Comparison of ENCODE assay signal across 22 cellular contexts in the genomic region with DNA sequence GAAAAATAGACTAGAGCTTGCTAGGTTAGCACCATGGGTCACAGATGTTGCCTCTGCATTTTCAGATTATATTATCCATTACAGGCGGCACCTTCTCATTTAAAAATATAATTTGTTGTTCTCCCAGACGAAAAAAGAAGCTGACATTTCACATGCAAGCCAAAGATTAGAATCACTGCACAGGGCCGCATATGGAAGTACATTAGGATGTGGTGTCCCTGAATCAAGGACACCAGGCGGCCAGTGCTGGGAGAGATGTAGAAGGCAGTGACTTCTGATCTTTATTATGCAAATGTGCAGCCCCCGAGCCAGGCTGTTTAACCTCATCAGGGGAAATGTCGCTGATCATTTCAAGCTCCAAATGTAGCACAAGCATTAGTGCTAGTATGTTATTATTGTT. TPM values are rescaled to one million over a fixed set of nuclear protein-coding genes. Genes with fewer than 3 reads are reported as not detected.
DNase-seq lines count a peak whose midpoint lies in the region; ATAC-seq and TF ChIP-seq lines count a peak whose summit lies in the region.
"Had no signal": no experiment of that assay in that cellular context is flagged by ENCODE, and none has a peak within 500 bp of the region (broad histone marks: within the 10 kb centered on the region; RNA-seq: fewer than 3 reads in every experiment).

No MANE protein-coding gene starts in this region.

- H3K4me1 Mint-ChIP-seq in osteocyte (ENCODE audit: unreplicated experiment), result peaks cover 12% of the 10 kb centered on the region

- H3K4me1 ChIP-seq in SK-N-SH (ENCODE audit: control insufficient read depth in 1 of 2, insufficient read depth in 2 of 2, low read depth in 1 of 2, low read length in 1 of 2) (peaks cover 10 to 21% of the 10 kb centered on the region in 2 experiments), esophagus muscularis mucosa (peaks cover 15 to 32% (median 23%) of the 10 kb centered on the region in 4 donors), subcutaneous abdominal adipose tissue (ENCODE audit: control insufficient read depth in 5 of 5, insufficient read depth in 5 of 5, low read length in 5 of 5) (peaks cover 20 to 53% (median 41%) of the 10 kb centered on the region in 5 donors), thyroid gland (peaks cover 0 to 10% of the 10 kb centered on the region in 2 donors), mesenchymal stem cell (ENCODE audit: control insufficient read depth, insufficient read depth, low read depth, low read length) (peaks cover 3% of the 10 kb centered on the region)

- H3K27ac ChIP-seq in SK-N-SH (ENCODE audit: low read depth in 2 of 2, low read length in 1 of 2), result peak overlapping the region in 1 of 2 experiments; percentile 82; a peak in 2 of 4 replicates
- H3K27ac ChIP-seq in esophagus muscularis mucosa (replicated peaks in 1 of 4), result no peak overlapping the region
- H3K27ac ChIP-seq in subcutaneous abdominal adipose tissue (ENCODE audit: low read depth, low read length), result peak overlapping the region; percentile 78
- H3K27ac ChIP-seq in thyroid gland, result no peak overlapping the region
- H3K27ac ChIP-seq in mesenchymal stem cell (ENCODE audit: low read length, poor library complexity, severe bottlenecking), result no peak overlapping the region
- H3K27ac ChIP-seq: 22Rv1, A549, C4-2B had no signal

- TF ChIP-seq EP300 in SK-N-SH (IDR thresholded peaks at IDR 0.05; ENCODE audit: borderline replicate concordance in 1 of 2, low read depth in 1 of 2, low read length in 1 of 2), result peak in 1 of 2 experiments; percentile 62; a peak in 2 of 4 replicates
- TF ChIP-seq EP300 in esophagus muscularis mucosa (IDR thresholded peaks at IDR 0.05), result no peak

- H3K27ac Mint-ChIP-seq in osteocyte (ENCODE audit: unreplicated experiment), result no peak overlapping the region
- H3K27ac Mint-ChIP-seq: B cell; CD4-positive, alpha-beta T cell; CD8-positive, alpha-beta T cell had no signal

- no peak overlapping the region for H2AFZ ChIP-seq in SK-N-SH (ENCODE audit: low read depth)
- H2AFZ ChIP-seq in mesenchymal stem cell (ENCODE audit: low read depth, low read length), result no peak overlapping the region

- TF ChIP-seq RAD21 in SK-N-SH (IDR thresholded peaks at IDR 0.05; ENCODE audit: low read length), result peak; percentile 24; the same call in 1 of the 2 replicates

- H2BK5ac ChIP-seq in mesenchymal stem cell (ENCODE audit: low read depth, low read length, poor library complexity, severe bottlenecking), result no peak overlapping the region

- H3K9me3 Mint-ChIP-seq in osteocyte (ENCODE audit: unreplicated experiment), result no peaks in the 10 kb centered on the region
- H3K9me3 Mint-ChIP-seq: CD4-positive, alpha-beta T cell; CD8-positive, alpha-beta T cell had no signal

- no peaks in the 10 kb centered on the region for H4K20me1 ChIP-seq in SK-N-SH (ENCODE audit: insufficient read depth)
- H4K20me1 ChIP-seq: BLaER1 treated with 17β-estradiol and CSF1 and Interleukin-3, amounts not matched to agents 10 nM and 100 nM had no signal

- 71% methylated on average over 6 of the region's 6 CpGs for WGBS in SK-N-SH (ENCODE audit: low lambda C conversion rate)
- 93% methylated on average over 6 of the region's 6 CpGs for WGBS in esophagus muscularis mucosa
- 84 to 88% methylated on average over 6 of the region's 6 CpGs for WGBS in thyroid gland, 2 donors
- 81% methylated on average over 6 of the region's 6 CpGs for WGBS in mesenchymal stem cell

- DNase-seq in SK-N-SH (peak; percentile 78), esophagus muscularis mucosa (ENCODE audit: extremely low spot score) (peak; percentile 72), osteocyte (ENCODE audit: extremely low spot score, unreplicated experiment) (peak; percentile 34), thyroid gland (no peak), mesenchymal stem cell (no peak)
- DNase-seq in activated CD4-positive, alpha-beta T cell treated with anti-CD3 and anti-CD28 coated beads for 1 hour, result no peak
- DNase-seq: AML-193; Caco-2; Calu3; CD4-positive, alpha-beta T cell; CD8-positive, alpha-beta T cell; DMS79 treated with DMSO at 0.1 percent for 48 hours; GF-D8 had no signal

- H3K18ac ChIP-seq in mesenchymal stem cell (ENCODE audit: low read depth in 1 of 2, low read length in 2 of 2), result no peak overlapping the region

- TF ChIP-seq POLR2A in esophagus muscularis mucosa (IDR thresholded peaks at IDR 0.05; ENCODE audit: low read depth) (no peak), thyroid gland (IDR thresholded peaks at IDR 0.05) (no peak)

- H2BK120ac ChIP-seq in mesenchymal stem cell (ENCODE audit: low read depth, low read length), result no peak overlapping the region

- H3K36me3 ChIP-seq in SK-N-SH (replicated peaks in 1 of 2; ENCODE audit: control insufficient read depth in 1 of 2, insufficient read depth in 2 of 2, low read length in 1 of 2) (no peaks in the 10 kb centered on the region), esophagus muscularis mucosa (no peaks in the 10 kb centered on the region), subcutaneous abdominal adipose tissue (ENCODE audit: control insufficient read depth in 5 of 5, insufficient read depth in 5 of 5, low read length in 5 of 5) (no peaks in the 10 kb centered on the region), thyroid gland (no peaks in the 10 kb centered on the region), mesenchymal stem cell (ENCODE audit: control insufficient read depth in 1 of 2, insufficient read depth in 2 of 2, low read depth in 1 of 2, low read length in 2 of 2) (no peaks in the 10 kb centered on the region)
- H3K36me3 ChIP-seq: BLaER1 treated with 17β-estradiol and CSF1 and Interleukin-3, amounts not matched to agents 10 nM and 100 nM had no signal

- intact Hi-C loops in esophagus muscularis mucosa (cut with DNase I) (no loop called here), thyroid gland (cut with DNase I) (no loop called here)

- CTCF ChIA-PET in SK-N-SH (lab: Yijun Ruan, JAX), result interaction anchor here (0.8 to 1.7 kb wide), 11 partner anchors 12 to 860 kb away, joined by 3 to 6 read pairs (median 4); no protein-coding TSS in a partner anchor

- H3K4me3 ChIP-seq in SK-N-SH (ENCODE audit: low read depth in 2 of 2, low read length in 1 of 2) (no peak overlapping the region), esophagus muscularis mucosa (no peak overlapping the region), subcutaneous abdominal adipose tissue (ENCODE audit: low read depth in 1 of 5, low read length in 5 of 5) (no peak overlapping the region), thyroid gland (replicated peaks in 1 of 3) (no peak overlapping the region), mesenchymal stem cell (ENCODE audit: insufficient read depth in 1 of 2, low read depth in 1 of 2, low read length in 2 of 2) (no peak overlapping the region)
- H3K4me3 ChIP-seq: A549; BLaER1 treated with 17β-estradiol and CSF1 and Interleukin-3, amounts not matched to agents 10 nM and 100 nM had no signal

- no peaks in the 10 kb centered on the region for H3K27me3 ChIP-seq in SK-N-SH (ENCODE audit: insufficient read depth)
- H3K27me3 ChIP-seq in esophagus muscularis mucosa, result no peaks in the 10 kb centered on the region
- H3K27me3 ChIP-seq in subcutaneous abdominal adipose tissue (ENCODE audit: control insufficient read depth in 5 of 5, insufficient read depth in 4 of 5, low read length in 5 of 5), result no peaks in the 10 kb centered on the region
- H3K27me3 ChIP-seq in thyroid gland, result no peaks in the 10 kb centered on the region
- H3K27me3 ChIP-seq in mesenchymal stem cell (ENCODE audit: control insufficient read depth in 1 of 2, insufficient read depth in 1 of 2, low read length in 2 of 2), result no peaks in the 10 kb centered on the region
- H3K27me3 ChIP-seq: BLaER1 treated with 17β-estradiol and CSF1 and Interleukin-3, amounts not matched to agents 10 nM and 100 nM had no signal

- no peak for ATAC-seq in SK-N-SH treated with all-trans-retinoic acid at 6 μM for 48 hours
- ATAC-seq: A549; CD8-positive, alpha-beta T cell had no signal

- H2BK12ac ChIP-seq in mesenchymal stem cell (ENCODE audit: low read length in 2 of 2), result no peak overlapping the region

- no peak overlapping the region for H3K23ac ChIP-seq in mesenchymal stem cell (ENCODE audit: low read length in 2 of 2)

- no peaks in the 10 kb centered on the region for H3K9me2 ChIP-seq in SK-N-SH

- H2AK5ac ChIP-seq in mesenchymal stem cell (ENCODE audit: low read length, severe bottlenecking), result no peak overlapping the region

- H3F3A ChIP-seq in SK-N-SH (replicated peaks; ENCODE audit: insufficient read depth), result peaks cover 17% of the 10 kb centered on the region

- H3K27me3 Mint-ChIP-seq in osteocyte (ENCODE audit: unreplicated experiment), result no peaks in the 10 kb centered on the region

- H2BK15ac ChIP-seq in mesenchymal stem cell (ENCODE audit: low read depth, poor library complexity, severe bottlenecking), result no peak overlapping the region

- no peak overlapping the region for H3K14ac ChIP-seq in mesenchymal stem cell (ENCODE audit: low read length in 2 of 2)

- H3K9ac ChIP-seq in SK-N-SH (no peak overlapping the region), subcutaneous abdominal adipose tissue (ENCODE audit: low read length in 5 of 5) (no peak overlapping the region), mesenchymal stem cell (ENCODE audit: low read length) (no peak overlapping the region)

- H3K4me3 Mint-ChIP-seq in osteocyte (ENCODE audit: unreplicated experiment), result no peak overlapping the region
- H3K4me3 Mint-ChIP-seq: B cell; CD4-positive, alpha-beta T cell; CD8-positive, alpha-beta T cell had no signal

- H3K4ac ChIP-seq in mesenchymal stem cell (ENCODE audit: low read depth in 1 of 2, low read length in 2 of 2), result no peak overlapping the region

- H4K8ac ChIP-seq in mesenchymal stem cell (ENCODE audit: low read length), result no peak overlapping the region

- POLR2A ChIA-PET in SK-N-SH (lab: Yijun Ruan, JAX), result interaction anchor here (0.8 to 1.2 kb wide), 2 partner anchors 285 to 298 kb away, joined by 3 to 4 read pairs; a partner anchor contains a TSS

- no peaks in the 10 kb centered on the region for H3K36me3 Mint-ChIP-seq in osteocyte (ENCODE audit: unreplicated experiment)
- H3K36me3 Mint-ChIP-seq: CD8-positive, alpha-beta T cell had no signal

- H4K91ac ChIP-seq in mesenchymal stem cell (ENCODE audit: low read length), result no peak overlapping the region

- H3K4me2 ChIP-seq in SK-N-SH (no peak overlapping the region), mesenchymal stem cell (ENCODE audit: low read length, poor library complexity, severe bottlenecking) (no peak overlapping the region)
- H3K4me2 ChIP-seq: A549 had no signal

- H3K79me1 ChIP-seq in mesenchymal stem cell (replicated peaks; ENCODE audit: low read length, poor library complexity, severe bottlenecking), result no peaks in the 10 kb centered on the region

- TF ChIP-seq CTCF in SK-N-SH (IDR thresholded peaks at IDR 0.05) (no peak), esophagus muscularis mucosa (IDR thresholded peaks at IDR 0.05) (no peak), osteocyte (IDR thresholded peaks at IDR 0.05) (no peak), thyroid gland (IDR thresholded peaks at IDR 0.05) (no peak)

- no peaks in the 10 kb centered on the region for H3K79me2 ChIP-seq in SK-N-SH (ENCODE audit: insufficient read depth)

- no peaks in the 10 kb centered on the region for H3K9me3 ChIP-seq in SK-N-SH
- peaks cover 0 to 4% (median 2%) of the 10 kb centered on the region in 4 donors for H3K9me3 ChIP-seq in esophagus muscularis mucosa
- peaks cover 0 to 7% (median 4%) of the 10 kb centered on the region in 5 donors for H3K9me3 ChIP-seq in subcutaneous abdominal adipose tissue (ENCODE audit: control insufficient read depth in 5 of 5, low read length in 5 of 5)
- H3K9me3 ChIP-seq in thyroid gland, result no peaks in the 10 kb centered on the region
- H3K9me3 ChIP-seq in mesenchymal stem cell (ENCODE audit: control insufficient read depth, low read length), result peaks cover 3% of the 10 kb centered on the region
- H3K9me3 ChIP-seq: A549, Caco-2 had no signal

RNA-seq across cellular contexts. Expression of a gene that starts 22.8 kb away (rescaled TPM):
- not detected in 2 replicates for polyA plus RNA-seq in SK-N-SH (2012; rRNA removed)
- polyA plus RNA-seq in SK-N-SH (2012; cell fraction: cytosol; rRNA removed), result not detected in 2 replicates
- 0.10 and 0.12 TPM in 2 replicates for polyA plus RNA-seq in SK-N-SH (2012; cell fraction: nucleus; rRNA removed)
- total RNA-seq in esophagus muscularis mucosa, result under 1 TPM in 2 of 4 donors, not detected in 2; 0.33 to 0.83 TPM
- not detected in 2 replicates for total RNA-seq in osteocyte
- under 1 TPM in 3 of 4 donors, not detected in 1; 0.11 to 0.42 (median 0.13) TPM for total RNA-seq in thyroid gland
- 0.03 TPM for polyA plus RNA-seq in mesenchymal stem cell (2013, experiment 1 of 2)
- polyA plus RNA-seq in mesenchymal stem cell (2013, experiment 2 of 2), result 0.03 TPM
- total RNA-seq: A172, Caco-2, Calu3 had no signal
- polyA plus RNA-seq: BJ had no signal

Comparison
In these comparisons a context has a peak if more than half of its experiments do, and no peak if none do; other contexts are left out.
1. DNase-seq: peak in SK-N-SH (single experiment), esophagus muscularis mucosa (single experiment) and osteocyte (single experiment); none in thyroid gland (0 of 2), mesenchymal stem cell (single experiment) and activated CD4-positive, alpha-beta T cell treated with anti-CD3 and anti-CD28 coated beads for 1 hour (single experiment).